In genomic region chr16:73057369-73058210, GRCh38 we compare ENCODE assay signal across 8 cellular contexts.
DNase-seq lines count a peak whose midpoint lies in the region; TF ChIP-seq lines count a peak whose summit lies in the region.

No MANE protein-coding gene starts in this region.

- peaks cover 23 to 36% of the 10 kb centered on the region in 2 donors for H3K4me1 ChIP-seq in mucosa of rectum (ENCODE audit: control insufficient read depth in 2 of 2, insufficient read depth in 2 of 2, low read length in 2 of 2)

- peak overlapping the region; percentile 71 to 81 for H3K9ac ChIP-seq in mucosa of rectum (ENCODE audit: low read depth in 1 of 2, low read length in 2 of 2)

- peaks cover 2% of the 10 kb centered on the region for H3K36me3 Mint-ChIP-seq in T-helper 1 cell treated with Interleukin-12 subunit alpha and Interleukin-12 subunit beta and Interleukin-4 antibody, amounts not matched to agents 30 μg/mL and 1 μg/mL, for 36 hours (ENCODE audit: low read depth)

- peaks cover 3 to 4% of the 10 kb centered on the region in 2 donors for H3K27me3 ChIP-seq in mucosa of rectum (ENCODE audit: control insufficient read depth in 2 of 2, insufficient read depth in 2 of 2, low read length in 2 of 2)

- DNase-seq in T-helper 1 cell: no peak
- no peak for DNase-seq in HFF-Myc (ENCODE audit: extremely low read depth, low read depth)
- DNase-seq in NCI-H226: peak; percentile 20
- DNase-seq in ecto neural progenitor cell (ENCODE audit: low spot score): peak; percentile 61
- DNase-seq in NOMO-1 treated with DMSO at 0.1 percent for 48 hours (lab: John Stamatoyannopoulos, UW; ENCODE audit: unreplicated experiment): no peak
- DNase-seq in activated effector memory CD4-positive, alpha-beta T cell treated with anti-CD3 and anti-CD28 coated beads, Interleukin-2, amount 50 U/mL, for 16 hours: no peak

- H3K4me3 Mint-ChIP-seq in T-helper 1 cell treated with Interleukin-12 subunit alpha and Interleukin-12 subunit beta and Interleukin-4 antibody, amounts not matched to agents 30 μg/mL and 1 μg/mL, for 36 hours: peak overlapping the region; percentile 93

- no peaks in the 10 kb centered on the region for H3K36me3 ChIP-seq in mucosa of rectum (ENCODE audit: control insufficient read depth in 2 of 2, insufficient read depth in 2 of 2, low read length in 2 of 2)

- peaks cover 39% of the 10 kb centered on the region for H3K27me3 Mint-ChIP-seq in T-helper 1 cell treated with Interleukin-12 subunit alpha and Interleukin-12 subunit beta and Interleukin-4 antibody, amounts not matched to agents 30 μg/mL and 1 μg/mL, for 36 hours (ENCODE audit: low read depth)

- H3K27ac ChIP-seq in mucosa of rectum (ENCODE audit: low read depth in 2 of 2, low read length in 2 of 2): peak overlapping the region; percentile 69 to 77

- no peaks in the 10 kb centered on the region for H3K9me3 Mint-ChIP-seq in T-helper 1 cell treated with Interleukin-12 subunit alpha and Interleukin-12 subunit beta and Interleukin-4 antibody, amounts not matched to agents 30 μg/mL and 1 μg/mL, for 36 hours

- TF ChIP-seq CTCF in HFF-Myc (IDR thresholded peaks at IDR 0.05; ENCODE audit: low read depth, low read length, missing control alignments): peak; percentile 6

- H3K4me3 ChIP-seq in HFF-Myc (replicated peaks; ENCODE audit: low read depth, low read length) (peak overlapping the region; percentile 60), mucosa of rectum (ENCODE audit: low read length in 2 of 2) (peak overlapping the region; percentile 62 to 68)

- peak overlapping the region; percentile 61 for H3K27ac Mint-ChIP-seq in T-helper 1 cell treated with Interleukin-12 subunit alpha and Interleukin-12 subunit beta and Interleukin-4 antibody, amounts not matched to agents 30 μg/mL and 1 μg/mL, for 36 hours

- no peaks in the 10 kb centered on the region for H3K9me3 ChIP-seq in mucosa of rectum (ENCODE audit: control insufficient read depth in 2 of 2, low read length in 2 of 2)

- peaks cover 12% of the 10 kb centered on the region for H3K4me1 Mint-ChIP-seq in T-helper 1 cell treated with Interleukin-12 subunit alpha and Interleukin-12 subunit beta and Interleukin-4 antibody, amounts not matched to agents 30 μg/mL and 1 μg/mL, for 36 hours (ENCODE audit: low read depth)

Comparison
In these comparisons a context has a peak if more than half of its experiments do, and no peak if none do; other contexts are left out.
1. DNase-seq: peak in NCI-H226 (single experiment) and ecto neural progenitor cell (single experiment); none in T-helper 1 cell (0 of 5), HFF-Myc (single experiment), NOMO-1 treated with DMSO at 0.1 percent for 48 hours (single experiment) and activated effector memory CD4-positive, alpha-beta T cell treated with anti-CD3 and anti-CD28 coated beads, Interleukin-2, amount 50 U/mL, for 16 hours (single experiment).